Comparison of ENCODE assay signal across 27 cellular contexts in the genomic region with DNA sequence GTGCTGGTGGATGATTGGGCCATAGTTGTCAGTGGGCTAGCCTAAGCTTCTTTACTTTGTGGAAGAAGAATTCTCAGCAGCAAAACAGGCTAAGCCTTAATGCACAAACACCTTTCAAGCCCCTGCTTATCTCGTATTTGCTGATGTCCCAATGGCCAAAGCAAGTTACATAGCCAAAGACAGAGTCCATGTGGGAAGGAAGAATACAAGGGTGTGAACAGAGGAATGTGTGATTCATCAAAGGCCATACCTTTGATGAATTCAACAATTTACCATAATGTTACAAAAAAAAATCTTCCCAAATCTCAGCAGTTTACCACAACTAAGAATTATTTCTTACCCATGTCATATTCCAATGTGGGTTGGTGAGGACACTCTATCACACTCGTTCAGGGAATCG. TPM values are rescaled to one million over a fixed set of nuclear protein-coding genes. Genes with fewer than 3 reads are reported as not detected.
A peak's percentile ranks its signal among the peaks of the same experiment; 100 is the strongest.
DNase-seq lines count a peak whose midpoint lies in the region; ATAC-seq, FAIRE-seq and TF ChIP-seq lines count a peak whose summit lies in the region.
"Had no signal": no experiment of that assay in that cellular context is flagged by ENCODE, and none has a peak within 500 bp of the region (broad histone marks: within the 10 kb centered on the region; RNA-seq: fewer than 3 reads in every experiment).

No MANE protein-coding gene starts in this region.

- H3K9me2 ChIP-seq in GM23338 (ENCODE audit: insufficient read depth), result no peaks in the 10 kb centered on the region

- no peaks in the 10 kb centered on the region for H3K9me3 ChIP-seq in upper lobe of right lung
- H3K9me3 ChIP-seq: body of pancreas, gastrocnemius medialis had no signal

- H3K27me3 ChIP-seq in GM23338 (ENCODE audit: insufficient read depth) (no peaks in the 10 kb centered on the region), bronchial epithelial cell (ENCODE audit: control insufficient read depth, insufficient read depth, low read length) (no peaks in the 10 kb centered on the region), upper lobe of right lung (peaks cover 7% of the 10 kb centered on the region)
- H3K27me3 ChIP-seq: body of pancreas, gastrocnemius medialis had no signal

- no peaks in the 10 kb centered on the region; the same call in 1 of the 2 replicates for H3K36me3 ChIP-seq in GM23338 (ENCODE audit: insufficient read depth)
- H3K36me3 ChIP-seq in bronchial epithelial cell (ENCODE audit: control insufficient read depth, insufficient read depth, low read length), result no peaks in the 10 kb centered on the region
- peaks cover 8% of the 10 kb centered on the region for H3K36me3 ChIP-seq in upper lobe of right lung
- H3K36me3 ChIP-seq: gastrocnemius medialis had no signal

- intact Hi-C loops in upper lobe of right lung (cut with DNase I), result no loop called here

- H3K27ac ChIP-seq in GM23338 (ENCODE audit: low read depth) (no peak overlapping the region), upper lobe of right lung (no peak overlapping the region)

- H4K20me1 ChIP-seq in GM23338 (replicated peaks; ENCODE audit: insufficient read depth), result peaks cover 7% of the 10 kb centered on the region

- ATAC-seq in GM23338 (no peak), HG03354 (IDR thresholded peaks at IDR 0.05; ENCODE audit: poor library complexity, severe bottlenecking, unreplicated experiment) (no peak), upper lobe of right lung (no peak)
- ATAC-seq: activated CD8-positive, alpha-beta T cell treated with anti-CD3 and anti-CD28 coated beads for 36 hours; body of pancreas; gastrocnemius medialis; stimulated activated memory B cell treated with anti-CD40 and anti-IgM and Interleukin-4, amounts not matched to agents 10 μg/mL and 1 μg/mL and 100 μg/mL, for 72 hours had no signal

- H3K27me3 Mint-ChIP-seq in activated naive CD4-positive, alpha-beta T cell treated with anti-CD3 and anti-CD28 coated beads, Interleukin-2, amount 50 U/mL, for 24 hours, result peaks cover 12% of the 10 kb centered on the region
- H3K27me3 Mint-ChIP-seq in GM23338 (ENCODE audit: insufficient read depth, low read depth, poor library complexity) (peaks cover 2% of the 10 kb centered on the region), neural crest cell (ENCODE audit: low read depth) (peaks cover 24% of the 10 kb centered on the region)

- no peak overlapping the region for H2AFZ ChIP-seq in GM23338

- no peaks in the 10 kb centered on the region for H3K9me3 Mint-ChIP-seq in activated naive CD4-positive, alpha-beta T cell treated with anti-CD3 and anti-CD28 coated beads, Interleukin-2, amount 50 U/mL, for 24 hours
- H3K9me3 Mint-ChIP-seq in GM23338 (no peaks in the 10 kb centered on the region; the same call in 2 of the 3 replicates), neural crest cell (peaks cover 2% of the 10 kb centered on the region)
- H3K9me3 Mint-ChIP-seq: stimulated activated memory B cell treated with anti-CD40 and anti-IgM and Interleukin-4, amounts not matched to agents 10 μg/mL and 1 μg/mL and 100 μg/mL, for 72 hours had no signal

- H3K79me2 ChIP-seq in GM23338 (replicated peaks; ENCODE audit: insufficient read depth), result peaks cover 11% of the 10 kb centered on the region
- H3K79me2 ChIP-seq: parathyroid adenoma had no signal

- peak overlapping the region; percentile 16 for H3K4me3 Mint-ChIP-seq in activated naive CD4-positive, alpha-beta T cell treated with anti-CD3 and anti-CD28 coated beads, Interleukin-2, amount 50 U/mL, for 24 hours
- H3K4me3 Mint-ChIP-seq in GM23338 (0 out of 3 replicates have a peak overlapping the region, but pooled peaks have one; percentile 23), neural crest cell (peak overlapping the region; percentile 20)
- H3K4me3 Mint-ChIP-seq: stimulated activated memory B cell treated with anti-CD40 and anti-IgM and Interleukin-4, amounts not matched to agents 10 μg/mL and 1 μg/mL and 100 μg/mL, for 72 hours had no signal

- H3K4me2 ChIP-seq in GM23338, result no peak overlapping the region

- TF ChIP-seq CTCF in GM23338 (conservative IDR thresholded peaks at IDR 0.05; ENCODE audit: low read depth in 2 of 2), result no peak
- TF ChIP-seq CTCF in bronchial epithelial cell (IDR thresholded peaks at IDR 0.05; ENCODE audit: insufficient read depth, low read length, severe bottlenecking), result no peak
- no peak for TF ChIP-seq CTCF in neural crest cell (conservative IDR thresholded peaks at IDR 0.05)
- TF ChIP-seq CTCF in upper lobe of right lung (IDR thresholded peaks at IDR 0.05), result no peak

- H3K4me1 ChIP-seq in GM23338 (ENCODE audit: insufficient read depth) (peaks cover 11% of the 10 kb centered on the region), upper lobe of right lung (peaks cover 5% of the 10 kb centered on the region)
- H3K4me1 ChIP-seq: parathyroid adenoma had no signal

- H3F3A ChIP-seq in GM23338 (replicated peaks; ENCODE audit: low read depth), result no peaks in the 10 kb centered on the region

- H3K4me3 ChIP-seq in GM23338 (no peak overlapping the region), bronchial epithelial cell (ENCODE audit: low read depth, low read length) (no peak overlapping the region), upper lobe of right lung (no peak overlapping the region)
- H3K4me3 ChIP-seq: body of pancreas had no signal

- DNase-seq in activated naive CD4-positive, alpha-beta T cell treated with Interleukin-2 at 50 U/mL for 16 hours, result no peak
- no peak for DNase-seq in GM23338 (ENCODE audit: low spot score)
- DNase-seq in bronchial epithelial cell (ENCODE audit: low read depth), result peak; percentile 48
- no peak for DNase-seq in neural crest cell (ENCODE audit: low read depth, low spot score)
- DNase-seq in NCI-H128 (lab: John Stamatoyannopoulos, UW; ENCODE audit: unreplicated experiment), result no peak
- no peak for DNase-seq in upper lobe of right lung
- DNase-seq: activated CD4-positive, CD25-positive, alpha-beta regulatory T cell treated with anti-CD3 and anti-CD28 coated beads, Interleukin-2, amount 50 U/mL, for 72 hours; activated CD8-positive, alpha-beta memory T cell treated with anti-CD3 and anti-CD28 coated beads, Interleukin-2, amount 50 U/mL, for 48 hours; activated CD8-positive, alpha-beta T cell treated with anti-CD3 and anti-CD28 coated beads for 36 hours; body of pancreas; dorsolateral prefrontal cortex; gastrocnemius medialis; H7; kidney glomerular epithelial cell; midbrain; NCI-H1417 treated with DMSO at 0.1 percent for 48 hours; NCI-H2081 treated with DMSO at 0.1 percent for 48 hours; NCI-H226; NCI-H526 treated with DMSO at 0.1 percent for 48 hours; retina; SHP77 treated with DMSO at 0.1 percent for 48 hours had no signal

- no peak overlapping the region for H3K27ac Mint-ChIP-seq in activated naive CD4-positive, alpha-beta T cell treated with anti-CD3 and anti-CD28 coated beads, Interleukin-2, amount 50 U/mL, for 24 hours
- no peak overlapping the region for H3K27ac Mint-ChIP-seq in GM23338
- no peak overlapping the region for H3K27ac Mint-ChIP-seq in neural crest cell (ENCODE audit: unreplicated experiment)
- H3K27ac Mint-ChIP-seq: activated CD8-positive, alpha-beta T cell treated with anti-CD3 and anti-CD28 coated beads for 36 hours had no signal

- no peak for FAIRE-seq in bronchial epithelial cell (lab: Jason Lieb, UNC)
- FAIRE-seq: A204.1, endometrium had no signal

- H3K36me3 Mint-ChIP-seq in activated naive CD4-positive, alpha-beta T cell treated with anti-CD3 and anti-CD28 coated beads, Interleukin-2, amount 50 U/mL, for 24 hours, result peaks cover 6% of the 10 kb centered on the region
- H3K36me3 Mint-ChIP-seq in GM23338 (ENCODE audit: low read depth) (peaks cover 12% of the 10 kb centered on the region; the same call in 2 of the 3 replicates), neural crest cell (ENCODE audit: low read depth) (peaks cover 2% of the 10 kb centered on the region)

- H3K4me1 Mint-ChIP-seq in activated naive CD4-positive, alpha-beta T cell treated with anti-CD3 and anti-CD28 coated beads, Interleukin-2, amount 50 U/mL, for 24 hours, result peaks cover 40% of the 10 kb centered on the region
- peaks cover 10% of the 10 kb centered on the region for H3K4me1 Mint-ChIP-seq in GM23338
- peaks cover 32% of the 10 kb centered on the region for H3K4me1 Mint-ChIP-seq in neural crest cell

TF ChIP-seq in GM23338, 12 proteins besides CTCF, POLR2A, EP300 and RAD21:
- TF ChIP-seq NANOG (IDR thresholded peaks at IDR 0.05; ENCODE audit: borderline replicate concordance) (no peak), EZH2 (IDR thresholded peaks at IDR 0.05; ENCODE audit: low read depth, unreplicated experiment) (no peak), CREB1 (CRISPR knock-in tag; IDR thresholded peaks at IDR 0.05; ENCODE audit: low read depth) (no peak), ZNF331 (CRISPR knock-in tag; IDR thresholded peaks at IDR 0.05; ENCODE audit: low read depth) (no peak)
TF ChIP-seq in GM23338: peak in this region for 0.

RNA-seq across cellular contexts. Expression of gene YTHDC2, which starts 1.2 kb away (rescaled TPM):
- 28.5 and 33.9 TPM in 2 replicates for total RNA-seq in GM23338 (2014; rRNA removed; shearing (Covaris generic))
- 15.7 and 19.9 TPM in 2 replicates for polyA plus RNA-seq in GM23338 (2016; fragmentation: Nextera tagmentation; extraction: Ambion mirVana)
- total RNA-seq in bronchial epithelial cell, result 17.1 and 21.5 TPM in 2 replicates
- 28.8 and 32.1 TPM in 2 replicates for total RNA-seq in neural crest cell
- total RNA-seq in upper lobe of right lung, result 21.7 TPM

RNA-seq across cellular contexts. Expression of gene MCC, which starts 24.1 kb away (rescaled TPM):
- total RNA-seq in GM23338 (2014; rRNA removed; shearing (Covaris generic)), result 10.1 and 10.3 TPM in 2 replicates
- polyA plus RNA-seq in GM23338 (2016; fragmentation: Nextera tagmentation; extraction: Ambion mirVana), result 2.7 and 3.8 TPM in 2 replicates
- total RNA-seq in bronchial epithelial cell, result 43.2 and 47.4 TPM in 2 replicates
- 10.8 and 11.5 TPM in 2 replicates for total RNA-seq in neural crest cell
- total RNA-seq in upper lobe of right lung, result 18.6 TPM
